17 cellular contexts compared by ENCODE assay signal in genomic region chr17:73013299-73013698, GRCh38.
DNase-seq lines count a peak whose midpoint lies in the region; ATAC-seq and TF ChIP-seq lines count a peak whose summit lies in the region.
"Had no signal": no experiment of that assay in that cellular context is flagged by ENCODE, and none has a peak within 500 bp of the region (broad histone marks: within the 10 kb centered on the region; RNA-seq: fewer than 3 reads in every experiment).

No MANE protein-coding gene starts in this region.

- no peaks in the 10 kb centered on the region for H3K9me3 Mint-ChIP-seq in osteocyte (ENCODE audit: unreplicated experiment)
- H3K9me3 Mint-ChIP-seq: CD8-positive, alpha-beta T cell had no signal

- no peaks in the 10 kb centered on the region for H3K36me3 ChIP-seq in esophagus muscularis mucosa
- H3K36me3 ChIP-seq: gastroesophageal sphincter had no signal

- peak; percentile 64 for ATAC-seq in GM18858 (IDR thresholded peaks at IDR 0.05; ENCODE audit: unreplicated experiment)
- ATAC-seq in HG02678 (IDR thresholded peaks at IDR 0.05; ENCODE audit: unreplicated experiment), result peak; percentile 62
- no peak for ATAC-seq in GM18519 (IDR thresholded peaks at IDR 0.05; ENCODE audit: low FRiP score, unreplicated experiment)
- no peak for ATAC-seq in Right ventricle myocardium superior (ENCODE audit: poor library complexity)
- ATAC-seq: CD8-positive, alpha-beta T cell; gastroesophageal sphincter had no signal

- H3K36me3 Mint-ChIP-seq in osteocyte (ENCODE audit: unreplicated experiment), result no peaks in the 10 kb centered on the region

- H3K4me1 Mint-ChIP-seq in osteocyte (ENCODE audit: unreplicated experiment), result peaks cover 68% of the 10 kb centered on the region

- no peak overlapping the region for H3K4me3 ChIP-seq in esophagus muscularis mucosa
- H3K4me3 ChIP-seq: gastroesophageal sphincter had no signal

- intact Hi-C loops in esophagus muscularis mucosa (cut with DNase I) (no loop called here), Right ventricle myocardium superior (cut with DNase I) (no loop called here)

- H3K27ac Mint-ChIP-seq in osteocyte (ENCODE audit: unreplicated experiment), result peak overlapping the region; percentile 86
- H3K27ac Mint-ChIP-seq: activated naive CD8-positive, alpha-beta T cell treated with anti-CD3 and anti-CD28 coated beads for 36 hours; CD8-positive, alpha-beta T cell had no signal

- no peak for TF ChIP-seq CTCF in osteocyte (IDR thresholded peaks at IDR 0.05)
- TF ChIP-seq CTCF in esophagus muscularis mucosa (IDR thresholded peaks at IDR 0.05), result no peak

- no peaks in the 10 kb centered on the region for H3K27me3 Mint-ChIP-seq in osteocyte (ENCODE audit: unreplicated experiment)
- H3K27me3 Mint-ChIP-seq: activated naive CD8-positive, alpha-beta T cell treated with anti-CD3 and anti-CD28 coated beads for 36 hours had no signal

- H3K27ac ChIP-seq in esophagus muscularis mucosa (replicated peaks in 1 of 4), result no peak overlapping the region
- H3K27ac ChIP-seq: gastroesophageal sphincter had no signal

- TF ChIP-seq POLR2A in esophagus muscularis mucosa (IDR thresholded peaks at IDR 0.05; ENCODE audit: low read depth), result no peak

- peak; percentile 11 for DNase-seq in NCI-H774 (lab: John Stamatoyannopoulos, UW)
- no peak for DNase-seq in osteocyte (ENCODE audit: extremely low spot score, unreplicated experiment)
- DNase-seq in esophagus muscularis mucosa (ENCODE audit: extremely low spot score), result no peak
- DNase-seq in Right ventricle myocardium superior, result no peak
- DNase-seq in HCEC 1CT, result no peak
- DNase-seq: activated naive CD8-positive, alpha-beta T cell treated with anti-CD3 and anti-CD28 coated beads for 36 hours; activated T-cell treated with anti-CD3 and anti-CD28 coated beads for 4 hours; caudate nucleus; CD8-positive, alpha-beta T cell; GDM1; NCI-H2171; occipital lobe; T-helper 1 cell had no signal

- no peak for TF ChIP-seq EP300 in esophagus muscularis mucosa (IDR thresholded peaks at IDR 0.05)

- 93% methylated on average over 8 of the region's 8 CpGs for WGBS in esophagus muscularis mucosa

- peak overlapping the region; percentile 41 for H3K4me3 Mint-ChIP-seq in osteocyte (ENCODE audit: unreplicated experiment)
- H3K4me3 Mint-ChIP-seq: activated naive CD8-positive, alpha-beta T cell treated with anti-CD3 and anti-CD28 coated beads for 36 hours; CD8-positive, alpha-beta T cell had no signal

- H3K9me3 ChIP-seq in esophagus muscularis mucosa, result peaks cover 0 to 7% (median 1%) of the 10 kb centered on the region in 4 donors

- H3K27me3 ChIP-seq in esophagus muscularis mucosa, result no peaks in the 10 kb centered on the region
- H3K27me3 ChIP-seq: gastroesophageal sphincter had no signal

- H3K4me1 ChIP-seq in esophagus muscularis mucosa, result no peaks in the 10 kb centered on the region
- H3K4me1 ChIP-seq: gastroesophageal sphincter had no signal

Comparison
In these comparisons a context has a peak if more than half of its experiments do, and no peak if none do; other contexts are left out.
1. ATAC-seq: peak in GM18858 (single experiment) and HG02678 (single experiment); none in GM18519 (single experiment) and Right ventricle myocardium superior (single experiment).